Comparison of ENCODE assay signal across 2 cellular contexts in the genomic region with DNA sequence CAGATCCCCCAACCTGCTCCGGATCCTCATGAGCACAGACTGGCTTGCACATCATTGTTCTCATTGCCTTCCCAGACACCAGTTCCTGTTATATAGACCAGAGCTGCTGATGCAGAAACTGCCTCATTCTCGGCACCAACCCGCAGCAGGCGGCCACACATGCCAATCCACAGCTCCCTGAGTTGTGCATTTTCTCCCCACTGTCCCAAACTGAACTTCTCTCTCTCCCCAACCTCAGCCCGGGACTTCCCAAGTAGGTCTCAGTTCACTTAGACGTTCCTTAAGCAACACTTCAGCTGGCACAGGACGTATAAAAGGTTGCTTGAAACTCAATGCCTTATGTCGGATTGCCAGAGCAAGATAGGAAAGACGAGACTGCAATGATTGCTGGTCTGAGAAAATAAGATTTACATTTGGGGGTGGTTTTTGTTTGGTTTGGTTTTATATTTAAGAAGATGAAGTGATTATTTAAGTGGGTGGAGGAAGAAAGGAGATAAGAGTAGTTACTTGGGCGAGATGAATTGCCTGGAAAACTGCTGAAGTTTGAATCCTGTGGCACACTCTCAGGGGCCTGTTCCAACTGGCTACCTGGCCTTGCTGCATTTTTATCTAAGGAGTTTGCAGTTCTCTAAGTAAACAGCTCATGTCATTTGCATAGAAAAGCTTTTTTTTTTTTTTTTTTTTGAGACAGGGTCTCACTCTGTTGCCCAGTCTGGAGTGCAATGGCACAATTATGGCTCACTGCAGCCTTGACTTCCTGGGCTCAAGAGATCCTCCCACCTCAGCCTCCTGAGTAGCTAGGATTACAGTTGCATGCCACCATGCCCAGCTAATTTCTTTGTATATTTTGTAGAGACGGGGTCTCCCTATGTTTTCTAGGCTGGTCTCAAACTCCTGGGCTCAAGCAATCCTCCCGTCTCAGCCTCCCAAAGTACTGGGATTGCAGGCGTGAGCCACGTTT.
TF ChIP-seq lines count a peak whose summit lies in the region.

No MANE protein-coding gene starts in this region.

TF ChIP-seq in WTC11, 78 proteins besides CTCF, POLR2A, EP300 and RAD21 (continued from another document):
- TF ChIP-seq AFF4 (CRISPR knock-in tag; IDR thresholded peaks at IDR 0.05; ENCODE audit: borderline replicate concordance): no peak

TF ChIP-seq in SK-N-SH, 30 proteins besides CTCF, POLR2A, EP300 and RAD21 (continued from another document):
- TF ChIP-seq REST (IDR thresholded peaks at IDR 0.05; ENCODE audit: low read depth, low read length): no peak
- TF ChIP-seq YY1 (IDR thresholded peaks at IDR 0.05; ENCODE audit: low read depth): no peak
- TF ChIP-seq FOXJ3 (CRISPR knock-in tag; IDR thresholded peaks at IDR 0.05): no peak
- TF ChIP-seq EZH2phosphoT487 (IDR thresholded peaks at IDR 0.05; ENCODE audit: borderline replicate concordance, low read depth): no peak
- no peak for TF ChIP-seq NFIC (IDR thresholded peaks at IDR 0.05; ENCODE audit: borderline replicate concordance)
- TF ChIP-seq POLR2AphosphoS5 (IDR thresholded peaks at IDR 0.05; ENCODE audit: low read depth, low read length): no peak
- TF ChIP-seq ELF1 (IDR thresholded peaks at IDR 0.05): no peak
- TF ChIP-seq RCOR1 (IDR thresholded peaks at IDR 0.05; ENCODE audit: low read length): no peak
- TF ChIP-seq CHD2 (IDR thresholded peaks at IDR 0.05; ENCODE audit: low read length, partially characterized antibody): no peak
- TF ChIP-seq NRF1 (IDR thresholded peaks at IDR 0.05; ENCODE audit: low read depth, low read length): no peak
- TF ChIP-seq SIN3A (IDR thresholded peaks at IDR 0.05; ENCODE audit: borderline replicate concordance, low read depth, low read length): no peak
- no peak for TF ChIP-seq GATA2 (CRISPR knock-in tag; IDR thresholded peaks at IDR 0.05)
- TF ChIP-seq TAF1 (IDR thresholded peaks at IDR 0.05; ENCODE audit: borderline replicate concordance, low read depth, low read length): no peak
- no peak for TF ChIP-seq USF1 (IDR thresholded peaks at IDR 0.05; ENCODE audit: borderline replicate concordance, low read depth)
- no peak for TF ChIP-seq PBX3 (IDR thresholded peaks at IDR 0.05)
- TF ChIP-seq JUND (IDR thresholded peaks at IDR 0.05): no peak
- TF ChIP-seq MEF2A (IDR thresholded peaks at IDR 0.05; ENCODE audit: borderline replicate concordance, low read depth): no peak
